ENCODE assay signal across 19 cellular contexts in the genomic region with DNA sequence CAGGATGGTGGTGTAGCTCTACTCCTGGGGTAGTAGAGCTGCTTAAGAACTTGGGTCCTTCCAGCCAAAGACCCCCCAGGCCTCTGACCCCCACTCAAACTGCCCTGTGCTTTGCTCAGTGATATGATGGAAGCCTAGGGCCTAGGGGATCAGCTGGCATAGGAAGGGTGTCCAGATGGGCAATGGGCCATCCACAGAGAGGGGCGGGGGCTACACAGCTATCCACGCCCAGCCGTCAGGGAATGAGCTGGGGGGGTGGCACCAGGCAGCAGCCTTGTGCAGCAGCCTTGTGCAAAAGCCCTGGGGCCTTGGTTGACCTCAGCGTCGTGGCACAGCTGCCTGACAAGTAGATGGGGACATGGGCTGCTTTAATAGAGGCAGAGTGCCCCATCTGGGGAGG. TPM values are rescaled to one million over a fixed set of nuclear protein-coding genes. Genes with fewer than 3 reads are reported as not detected.
DNase-seq lines count a peak whose midpoint lies in the region; ATAC-seq lines count a peak whose summit lies in the region.
"Had no signal": no experiment of that assay in that cellular context is flagged by ENCODE, and none has a peak within 500 bp of the region (broad histone marks: within the 10 kb centered on the region; RNA-seq: fewer than 3 reads in every experiment).

No MANE protein-coding gene starts in this region.

- H3K4me2 ChIP-seq in neuronal stem cell (ENCODE audit: insufficient read depth, low read length, poor library complexity, severe bottlenecking): no peak overlapping the region
- H3K4me2 ChIP-seq: A549 had no signal

- H2BK12ac ChIP-seq in neuronal stem cell (ENCODE audit: low read length): no peak overlapping the region

- ATAC-seq in right cardiac atrium: no peak
- ATAC-seq in left ventricle myocardium superior: no peak
- ATAC-seq: A549, GM12878 had no signal

- H3K4me1 ChIP-seq in right cardiac atrium (ENCODE audit: control insufficient read depth, insufficient read depth, low read length) (peaks cover 11% of the 10 kb centered on the region), neuronal stem cell (ENCODE audit: control insufficient read depth in 2 of 2, insufficient read depth in 1 of 2, low read depth in 1 of 2, low read length in 2 of 2) (peaks cover 12 to 16% of the 10 kb centered on the region in 2 donors)
- H3K4me1 ChIP-seq: HAP-1 had no signal

- no peak overlapping the region for H2BK15ac ChIP-seq in neuronal stem cell (ENCODE audit: low read length)

- CTCF ChIA-PET in activated CD4-positive, alpha-beta T cell treated with anti-CD3 and anti-CD28 coated beads, Interleukin-2, amount 10 ng/mL, durations not matched to agents 7 days and 5 days (lab: Charles Lee): interaction anchor here (1.4 to 3.6 kb wide), 2 partner anchors 11 to 14 kb away, joined by 3 to 15 read pairs; no protein-coding TSS in a partner anchor

- no peaks in the 10 kb centered on the region for H3K36me3 ChIP-seq in neuronal stem cell (replicated peaks in 1 of 2; ENCODE audit: control insufficient read depth in 2 of 2, insufficient read depth in 2 of 2, low read length in 2 of 2)
- H3K36me3 ChIP-seq: HAP-1 had no signal

- H3K9me3 ChIP-seq in right cardiac atrium (ENCODE audit: control insufficient read depth, low read length) (no peaks in the 10 kb centered on the region), neuronal stem cell (replicated peaks in 1 of 2; ENCODE audit: control insufficient read depth in 2 of 2, insufficient read depth in 1 of 2, low read depth in 1 of 2, low read length in 2 of 2) (no peaks in the 10 kb centered on the region)
- H3K9me3 ChIP-seq: A549, HAP-1 had no signal

- no peak overlapping the region for H4K91ac ChIP-seq in neuronal stem cell (ENCODE audit: low read depth, low read length, poor library complexity)

- no peak overlapping the region for H2BK5ac ChIP-seq in neuronal stem cell (ENCODE audit: low read length)

- intact Hi-C loops in right cardiac atrium (cut with DNase I): loop anchor here in 2 of 4 donors (5.0 to 10.0 kb wide), 2 partner anchors 80 to 298 kb away; no protein-coding TSS in a partner anchor
- intact Hi-C loops in left ventricle myocardium superior (cut with micrococcal nuclease): no loop called here

- H3K27ac ChIP-seq in right cardiac atrium (ENCODE audit: low read length) (no peak overlapping the region), neuronal stem cell (replicated peaks; ENCODE audit: low read length) (no peak overlapping the region)
- H3K27ac ChIP-seq: 22Rv1, A549, C4-2B, GM23248 had no signal

- no peak overlapping the region for H3K9ac ChIP-seq in neuronal stem cell (ENCODE audit: low read depth, low read length, poor library complexity)
- H3K9ac ChIP-seq: GM23248 had no signal

- peak overlapping the region; percentile 39 for H3K18ac ChIP-seq in neuronal stem cell (ENCODE audit: low read length)

- H2BK120ac ChIP-seq in neuronal stem cell (ENCODE audit: low read depth, low read length): no peak overlapping the region

- no peak overlapping the region for H3K4me3 ChIP-seq in right cardiac atrium (ENCODE audit: low read length)
- no peak overlapping the region for H3K4me3 ChIP-seq in neuronal stem cell (ENCODE audit: low read length in 2 of 2)
- H3K4me3 ChIP-seq: A549, GM12878, GM23248, HAP-1 had no signal

- H2AFZ ChIP-seq in neuronal stem cell (ENCODE audit: low read length): no peak overlapping the region
- H2AFZ ChIP-seq: GM23248 had no signal

- no peak overlapping the region for H3K4ac ChIP-seq in neuronal stem cell (ENCODE audit: low read length)

- H4K8ac ChIP-seq in neuronal stem cell (ENCODE audit: low read depth, low read length): no peak overlapping the region

- no peak overlapping the region for H3K14ac ChIP-seq in neuronal stem cell (ENCODE audit: low read length)

- H3K79me1 ChIP-seq in neuronal stem cell (ENCODE audit: low read depth, low read length): peaks cover 8% of the 10 kb centered on the region

- H3K27me3 Mint-ChIP-seq in activated CD4-positive, alpha-beta T cell treated with anti-CD3 and anti-CD28 coated beads, Interleukin-2, amount 10 ng/mL, durations not matched to agents 7 days and 5 days: peaks cover 23% of the 10 kb centered on the region

- H3K27me3 ChIP-seq in right cardiac atrium (ENCODE audit: control insufficient read depth, insufficient read depth) (no peaks in the 10 kb centered on the region), neuronal stem cell (ENCODE audit: control insufficient read depth in 3 of 3, insufficient read depth in 3 of 3, low read depth in 1 of 3, low read length in 3 of 3) (no peaks in the 10 kb centered on the region)

- H3K36me3 Mint-ChIP-seq in activated CD4-positive, alpha-beta T cell treated with anti-CD3 and anti-CD28 coated beads, Interleukin-2, amount 10 ng/mL, durations not matched to agents 7 days and 5 days (ENCODE audit: low read depth): no peaks in the 10 kb centered on the region

- peak overlapping the region; percentile 70 for H3K23ac ChIP-seq in neuronal stem cell (ENCODE audit: low read depth, low read length, poor library complexity)

- DNase-seq in DMS 273 (lab: John Stamatoyannopoulos, UW; ENCODE audit: unreplicated experiment) (peak; percentile 32), DMS 273 treated with DMSO at 0.1 percent for 48 hours (lab: John Stamatoyannopoulos, UW) (no peak), right cardiac atrium (peak in 2 of 3 donors; percentile 8 to 50), left ventricle myocardium superior (no peak), neuronal stem cell (ENCODE audit: low spot score) (no peak), GM19238 (ENCODE audit: insufficient read length, low spot score) (no peak)
- no peak for DNase-seq in activated CD4-positive, alpha-beta T cell treated with anti-CD3 and anti-CD28 coated beads, Interleukin-2, amount 10 ng/mL, durations not matched to agents 7 days and 5 days
- no peak for DNase-seq in activated CD8-positive, alpha-beta memory T cell treated with anti-CD3 and anti-CD28 coated beads, Interleukin-2, amount 50 U/mL, for 4 hours
- DNase-seq: AML-193; CD4-positive, alpha-beta T cell; DMS53; DND-41; EL; GM23248 had no signal

- POLR2A ChIA-PET in activated CD4-positive, alpha-beta T cell treated with anti-CD3 and anti-CD28 coated beads, Interleukin-2, amount 10 ng/mL, durations not matched to agents 7 days and 5 days (lab: Charles Lee): no interaction called here

- no peaks in the 10 kb centered on the region for H3K9me3 Mint-ChIP-seq in activated CD4-positive, alpha-beta T cell treated with anti-CD3 and anti-CD28 coated beads, Interleukin-2, amount 10 ng/mL, durations not matched to agents 7 days and 5 days
- H3K9me3 Mint-ChIP-seq: CD4-positive, alpha-beta T cell had no signal

- no peak overlapping the region for H3K4me3 Mint-ChIP-seq in activated CD4-positive, alpha-beta T cell treated with anti-CD3 and anti-CD28 coated beads, Interleukin-2, amount 10 ng/mL, durations not matched to agents 7 days and 5 days
- H3K4me3 Mint-ChIP-seq: CD4-positive, alpha-beta T cell had no signal

- peaks cover 7% of the 10 kb centered on the region for H3K4me1 Mint-ChIP-seq in activated CD4-positive, alpha-beta T cell treated with anti-CD3 and anti-CD28 coated beads, Interleukin-2, amount 10 ng/mL, durations not matched to agents 7 days and 5 days

- peak overlapping the region; percentile 67 for H2AK5ac ChIP-seq in neuronal stem cell (ENCODE audit: low read depth, low read length)

- H3K27ac Mint-ChIP-seq in activated CD4-positive, alpha-beta T cell treated with anti-CD3 and anti-CD28 coated beads, Interleukin-2, amount 10 ng/mL, durations not matched to agents 7 days and 5 days: no peak overlapping the region
- H3K27ac Mint-ChIP-seq: CD4-positive, alpha-beta T cell had no signal

- 90% methylated on average over 5 of the region's 5 CpGs for WGBS in right cardiac atrium
- no CpG with 5 or more reads among the region's 5 CpGs for WGBS in neuronal stem cell (ENCODE audit: extremely low coverage in 2 of 2, insufficient read length in 2 of 2, insufficient replicate concordance in 1 of 2), 2 donors

RNA-seq across cellular contexts. Expression of a gene that starts 43.1 kb away (rescaled TPM):
- 10 to 100 TPM; 41.7 to 55.0 (median 42.7) TPM for total RNA-seq in right cardiac atrium
- 25.5 TPM for polyA plus RNA-seq in right cardiac atrium
- total RNA-seq in left ventricle myocardium superior: 54.8 TPM
- 28.9 TPM for polyA plus RNA-seq in neuronal stem cell (2013, experiment 1 of 2)
- polyA plus RNA-seq in neuronal stem cell (2013, experiment 2 of 2): 29.1 TPM
- total RNA-seq in activated CD4-positive, alpha-beta T cell treated with anti-CD3 and anti-CD28 coated beads, Interleukin-2, amount 10 ng/mL, durations not matched to agents 7 days and 5 days: not detected

Comparison
In these comparisons a context has a peak if more than half of its experiments do, and no peak if none do; other contexts are left out.
1. DNase-seq: peak in DMS 273 (single experiment) and right cardiac atrium (2 of 3); none in DMS 273 treated with DMSO at 0.1 percent for 48 hours (single experiment), left ventricle myocardium superior (single experiment), neuronal stem cell (single experiment), activated CD4-positive, alpha-beta T cell treated with anti-CD3 and anti-CD28 coated beads, Interleukin-2, amount 10 ng/mL, durations not matched to agents 7 days and 5 days (single experiment), GM19238 (single experiment) and activated CD8-positive, alpha-beta memory T cell treated with anti-CD3 and anti-CD28 coated beads, Interleukin-2, amount 50 U/mL, for 4 hours (single experiment).
2. RNA of a gene that starts 43.1 kb away (total RNA-seq): 54.8 TPM in left ventricle myocardium superior (single experiment) and 41.7 to 55.0 TPM in right cardiac atrium; not detected in activated CD4-positive, alpha-beta T cell treated with anti-CD3 and anti-CD28 coated beads, Interleukin-2, amount 10 ng/mL, durations not matched to agents 7 days and 5 days; every median in the first group is over 10 times any median in the second.